Comparison of ENCODE assay signal across 1 cellular context in the genomic region with DNA sequence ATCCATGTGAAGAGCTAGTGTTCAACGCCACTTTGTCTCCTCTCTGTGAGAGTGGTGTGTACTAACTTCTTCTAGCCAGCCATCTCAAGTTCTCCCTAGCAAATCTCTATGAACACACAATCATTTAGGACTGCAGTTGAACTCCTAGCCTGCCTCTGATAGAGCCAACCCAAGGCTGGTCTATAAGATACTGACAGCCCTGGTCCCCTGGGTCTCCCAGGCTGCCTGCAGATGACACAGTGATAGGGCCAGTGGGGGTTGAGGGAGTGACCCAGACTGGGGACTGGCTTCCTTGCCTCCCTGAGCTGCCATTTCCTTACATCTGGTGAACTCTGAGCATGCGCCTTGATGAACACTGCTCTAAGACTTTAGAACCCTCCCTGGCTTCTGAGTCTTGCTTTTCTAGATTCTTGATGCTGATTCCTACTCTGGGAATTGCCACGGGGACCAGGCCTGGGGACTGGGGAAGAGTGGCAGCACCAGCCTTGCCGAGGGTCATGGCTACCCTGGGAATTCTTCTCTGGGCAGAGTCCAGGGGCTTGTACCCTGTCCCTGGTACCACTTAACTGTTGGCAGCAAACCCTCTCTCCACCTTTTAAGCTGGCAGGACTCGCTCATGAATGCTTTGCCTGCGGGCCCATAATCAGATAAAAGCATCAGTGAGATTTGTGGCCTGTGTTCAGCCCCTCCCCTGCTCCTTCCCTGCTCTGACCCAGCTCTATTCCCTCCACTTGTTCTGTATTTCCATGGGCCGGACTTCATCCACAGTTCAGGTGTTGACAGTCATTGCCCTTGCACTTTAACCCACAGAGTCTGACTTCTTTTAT.
TF ChIP-seq lines count a peak whose summit lies in the region.

No MANE protein-coding gene starts in this region.

TF ChIP-seq in SK-N-SH treated with all-trans-retinoic acid at 6 μM for 48 hours, 23 proteins besides CTCF, POLR2A, EP300 and RAD21 (continued from another document):
- no peak for TF ChIP-seq TCF4 (CRISPR knock-in tag; IDR thresholded peaks at IDR 0.05; ENCODE audit: borderline replicate concordance)
- TF ChIP-seq OSR1 (CRISPR knock-in tag; IDR thresholded peaks at IDR 0.05), result no peak
- no peak for TF ChIP-seq ZNF565 (CRISPR knock-in tag; conservative IDR thresholded peaks at IDR 0.05; ENCODE audit: low read depth)
- no peak for TF ChIP-seq ISL1 (CRISPR knock-in tag; IDR thresholded peaks at IDR 0.05)
- TF ChIP-seq ZNF8 (CRISPR knock-in tag; IDR thresholded peaks at IDR 0.05), result no peak
- TF ChIP-seq, protein P1, sequence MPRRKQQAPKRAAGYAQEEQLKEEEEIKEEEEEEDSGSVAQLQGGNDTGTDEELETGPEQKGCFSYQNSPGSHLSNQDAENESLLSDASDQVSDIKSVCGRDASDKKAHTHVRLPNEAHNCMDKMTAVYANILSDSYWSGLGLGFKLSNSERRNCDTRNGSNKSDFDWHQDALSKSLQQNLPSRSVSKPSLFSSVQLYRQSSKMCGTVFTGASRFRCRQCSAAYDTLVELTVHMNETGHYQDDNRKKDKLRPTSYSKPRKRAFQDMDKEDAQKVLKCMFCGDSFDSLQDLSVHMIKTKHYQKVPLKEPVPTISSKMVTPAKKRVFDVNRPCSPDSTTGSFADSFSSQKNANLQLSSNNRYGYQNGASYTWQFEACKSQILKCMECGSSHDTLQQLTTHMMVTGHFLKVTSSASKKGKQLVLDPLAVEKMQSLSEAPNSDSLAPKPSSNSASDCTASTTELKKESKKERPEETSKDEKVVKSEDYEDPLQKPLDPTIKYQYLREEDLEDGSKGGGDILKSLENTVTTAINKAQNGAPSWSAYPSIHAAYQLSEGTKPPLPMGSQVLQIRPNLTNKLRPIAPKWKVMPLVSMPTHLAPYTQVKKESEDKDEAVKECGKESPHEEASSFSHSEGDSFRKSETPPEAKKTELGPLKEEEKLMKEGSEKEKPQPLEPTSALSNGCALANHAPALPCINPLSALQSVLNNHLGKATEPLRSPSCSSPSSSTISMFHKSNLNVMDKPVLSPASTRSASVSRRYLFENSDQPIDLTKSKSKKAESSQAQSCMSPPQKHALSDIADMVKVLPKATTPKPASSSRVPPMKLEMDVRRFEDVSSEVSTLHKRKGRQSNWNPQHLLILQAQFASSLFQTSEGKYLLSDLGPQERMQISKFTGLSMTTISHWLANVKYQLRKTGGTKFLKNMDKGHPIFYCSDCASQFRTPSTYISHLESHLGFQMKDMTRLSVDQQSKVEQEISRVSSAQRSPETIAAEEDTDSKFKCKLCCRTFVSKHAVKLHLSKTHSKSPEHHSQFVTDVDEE (CRISPR knock-in tag; IDR thresholded peaks at IDR 0.05), result no peak
